Comparison of ENCODE assay signal across 8 cellular contexts in the genomic region with DNA sequence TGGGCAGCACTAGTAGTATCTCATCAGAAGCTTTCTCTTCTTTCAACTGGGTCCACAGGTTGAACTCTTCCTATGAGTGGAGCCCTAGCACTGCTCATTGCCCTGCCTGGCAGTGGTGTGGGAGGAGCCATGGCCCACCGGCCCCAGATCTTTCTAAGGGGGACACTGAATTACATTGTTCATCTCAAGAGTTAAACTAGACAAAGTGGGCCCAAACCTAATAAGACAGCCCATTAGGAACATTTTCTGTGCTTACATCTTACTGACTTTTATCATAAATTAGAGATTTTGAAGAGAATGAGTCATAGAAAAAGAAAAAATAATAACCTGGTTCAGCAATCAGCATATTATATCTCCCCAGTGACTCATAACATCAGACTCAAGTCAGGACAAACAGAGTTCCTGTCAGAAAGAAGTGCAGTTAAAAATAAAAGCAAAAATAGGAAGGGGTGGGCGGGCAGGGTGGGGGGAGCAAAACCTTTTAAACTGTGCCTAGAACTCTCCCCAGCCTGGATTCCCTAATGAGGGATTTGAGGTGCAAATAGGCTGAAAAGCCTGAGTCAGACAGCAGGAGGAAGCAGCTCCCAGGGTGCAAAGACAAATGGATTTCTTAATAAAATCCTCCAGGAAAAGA.
DNase-seq lines count a peak whose midpoint lies in the region; ATAC-seq and TF ChIP-seq lines count a peak whose summit lies in the region.

No MANE protein-coding gene starts in this region.

- no peak overlapping the region for H2AFZ ChIP-seq in HCT116 (ENCODE audit: low read depth, low read length, poor library complexity, severe bottlenecking)

- H3K9me2 ChIP-seq in HCT116 (ENCODE audit: insufficient read depth), result no peaks in the 10 kb centered on the region

- no peak overlapping the region for H3K9ac ChIP-seq in HCT116 (ENCODE audit: low read length)

- H3K4me1 ChIP-seq in HCT116 (ENCODE audit: control insufficient read depth in 1 of 2, insufficient read depth in 2 of 2, low read length in 2 of 2) (peaks cover 4% of the 10 kb centered on the region in 2 experiments; a peak in 3 of 4 replicates), transverse colon (peaks cover 0 to 13% (median 5%) of the 10 kb centered on the region in 4 donors)

- BruUV-seq in HCT116 (replicated peaks; lab: Mats Ljungman, UMichigan), result no TSS peak

- no peak for TF ChIP-seq EP300 in transverse colon (IDR thresholded peaks at IDR 0.05; ENCODE audit: low read depth)

- no peak overlapping the region for H3K4me3 Mint-ChIP-seq in type B pancreatic cell

- POLR2A ChIA-PET in HCT116 (lab: Charles Lee), result no interaction called here

- TF ChIP-seq POLR2A in HCT116 (IDR thresholded peaks at IDR 0.05; ENCODE audit: borderline replicate concordance, extremely low read depth, insufficient read depth, insufficient read length) (no peak), transverse colon (IDR thresholded peaks at IDR 0.05) (no peak)

- ATAC-seq in HCT116, result 0 out of 2 replicates have a peak, but pooled peaks have one; percentile 53

- RAD21 ChIA-PET in HCT116 (lab: Charles Lee; ENCODE audit: low non-redundant PET in 1 of 2, low total read pairs in 2 of 2, uncharacterized antibody in 2 of 2, unreplicated experiment in 2 of 2), result no interaction called here

- peaks cover 5% of the 10 kb centered on the region for H3K9me3 Mint-ChIP-seq in type B pancreatic cell

- H4K20me1 ChIP-seq in HCT116 (ENCODE audit: insufficient read depth), result no peaks in the 10 kb centered on the region

- in situ Hi-C loops in transverse colon (cut with MboI; ENCODE audit: low pct_ligation_motif_present in 1 of 4, low pct_unique_long_range_greater_than_20kb in 1 of 4, low sequenced_read_pairs in 3 of 4), result no loop called here

- DNase-seq in AG09319 (ENCODE audit: extremely low read depth, low read depth) (peak; percentile 8), HCT116 (ENCODE audit: low read depth, low spot score) (no peak), WERI-Rb-1 (peak; percentile 33), fibroblast of mammary gland (ENCODE audit: low read depth) (peak; percentile 62), transverse colon (no peak), SKM-1 (lab: John Stamatoyannopoulos, UW; ENCODE audit: unreplicated experiment) (no peak), type B pancreatic cell (ENCODE audit: extremely low spot score, unreplicated experiment) (no peak)
- peak; percentile 46 for DNase-seq in stimulated activated CD8-positive, alpha-beta memory T cell treated with anti-CD3 and anti-CD28 coated beads, Interleukin-4, amount 100 ng/mL, for 48 hours

- no peak overlapping the region for H3K27ac Mint-ChIP-seq in type B pancreatic cell

- H3K36me3 Mint-ChIP-seq in type B pancreatic cell, result no peaks in the 10 kb centered on the region

- H3K27ac ChIP-seq in HCT116 (ENCODE audit: low read depth, low read length), result no peak overlapping the region
- no peak overlapping the region for H3K27ac ChIP-seq in WERI-Rb-1
- H3K27ac ChIP-seq in transverse colon, result peak overlapping the region in 2 of 4 donors; percentile 31 to 45

- no peaks in the 10 kb centered on the region for H3K79me2 ChIP-seq in HCT116 (ENCODE audit: insufficient read depth, low read length)

- H3K9me3 ChIP-seq in HCT116 (ENCODE audit: control insufficient read depth in 1 of 2, insufficient read depth in 1 of 2, low read depth in 1 of 2, low read length in 2 of 2), result no peaks in the 10 kb centered on the region
- H3K9me3 ChIP-seq in WERI-Rb-1 (ENCODE audit: severe bottlenecking), result no peaks in the 10 kb centered on the region
- no peaks in the 10 kb centered on the region for H3K9me3 ChIP-seq in transverse colon

- H3K4me1 Mint-ChIP-seq in type B pancreatic cell (ENCODE audit: unreplicated experiment), result peaks cover 29% of the 10 kb centered on the region

- peak; percentile 32; the same call in 1 of the 2 replicates for TF ChIP-seq RAD21 in HCT116 (IDR thresholded peaks at IDR 0.05; ENCODE audit: low read depth)

- H3K4me3 ChIP-seq in HCT116 (replicated peaks in 1 of 2; ENCODE audit: low read depth in 1 of 2, low read length in 2 of 2), result no peak overlapping the region
- H3K4me3 ChIP-seq in WERI-Rb-1 (ENCODE audit: low read depth, low read length), result no peak overlapping the region
- no peak overlapping the region for H3K4me3 ChIP-seq in fibroblast of mammary gland (ENCODE audit: control insufficient read depth, low read depth, low read length)
- H3K4me3 ChIP-seq in transverse colon, result no peak overlapping the region

- H3K4me2 ChIP-seq in HCT116 (ENCODE audit: low read length), result no peak overlapping the region

- WGBS in transverse colon (ENCODE audit: low coverage in 1 of 2), 2 donors, result 43 to 60% methylated on average over 1 to 2 of the region's 2 CpGs

- H3K36me3 ChIP-seq in HCT116 (ENCODE audit: control insufficient read depth in 1 of 2, insufficient read depth in 2 of 2, low read length in 2 of 2) (no peaks in the 10 kb centered on the region), WERI-Rb-1 (no peaks in the 10 kb centered on the region), transverse colon (no peaks in the 10 kb centered on the region)

- CTCF ChIA-PET in HCT116 (lab: Charles Lee), result no interaction called here

- no peaks in the 10 kb centered on the region for H3K27me3 Mint-ChIP-seq in type B pancreatic cell

- intact Hi-C loops in HCT116 (cut with micrococcal nuclease), result no loop called here
- intact Hi-C loops in transverse colon (cut with DNase I; ENCODE audit: low total_unique reads), result no loop called here

- H3K27me3 ChIP-seq in HCT116 (ENCODE audit: insufficient read depth, low read length) (no peaks in the 10 kb centered on the region), WERI-Rb-1 (ENCODE audit: insufficient read depth, low read depth, severe bottlenecking) (no peaks in the 10 kb centered on the region), transverse colon (no peaks in the 10 kb centered on the region)

- peak; percentile 18 for TF ChIP-seq CTCF in AG09319 (IDR thresholded peaks at IDR 0.05; ENCODE audit: low read depth, low read length)
- no peak for TF ChIP-seq CTCF in HCT116 (IDR thresholded peaks at IDR 0.05 in 2 of 3, conservative IDR thresholded peaks at IDR 0.05 in 1 of 3; ENCODE audit: borderline replicate concordance in 1 of 3, insufficient read depth in 1 of 3, low read depth in 2 of 3, low read length in 2 of 3)
- 0 out of 2 replicates have a peak, but pooled peaks have one; percentile 23 for TF ChIP-seq CTCF in WERI-Rb-1 (IDR thresholded peaks at IDR 0.05; ENCODE audit: low read depth, low read length)
- TF ChIP-seq CTCF in fibroblast of mammary gland (conservative IDR thresholded peaks at IDR 0.05; ENCODE audit: control insufficient read depth, insufficient read depth, low read depth, low read length), result no peak
- no peak for TF ChIP-seq CTCF in transverse colon (IDR thresholded peaks at IDR 0.05)
- no peak for TF ChIP-seq CTCF in type B pancreatic cell (conservative IDR thresholded peaks at IDR 0.05)

TF ChIP-seq in HCT116, 20 proteins besides CTCF, POLR2A, EP300 and RAD21:
- TF ChIP-seq FOSL1 (IDR thresholded peaks at IDR 0.05; ENCODE audit: low read depth) (0 out of 2 replicates have a peak, but pooled peaks have one; percentile 7), SIN3A (IDR thresholded peaks at IDR 0.05; ENCODE audit: low read depth) (no peak), EGR1 (IDR thresholded peaks at IDR 0.05; ENCODE audit: low read depth) (no peak), POLR2AphosphoS5 (IDR thresholded peaks at IDR 0.05; ENCODE audit: low read depth, low read length) (no peak)

Comparison
In these comparisons a context has a peak if more than half of its experiments do, and no peak if none do; other contexts are left out.
1. DNase-seq: peak in AG09319 (single experiment), WERI-Rb-1 (single experiment), fibroblast of mammary gland (single experiment) and stimulated activated CD8-positive, alpha-beta memory T cell treated with anti-CD3 and anti-CD28 coated beads, Interleukin-4, amount 100 ng/mL, for 48 hours (single experiment); none in HCT116 (single experiment), transverse colon (single experiment), SKM-1 (single experiment) and type B pancreatic cell (single experiment).
2. CTCF ChIP-seq: peak in AG09319 (single experiment) and WERI-Rb-1 (single experiment); none in HCT116 (0 of 3), fibroblast of mammary gland (single experiment), transverse colon (0 of 5) and type B pancreatic cell (single experiment).